Comparison of ENCODE assay signal across 30 cellular contexts in the genomic region with DNA sequence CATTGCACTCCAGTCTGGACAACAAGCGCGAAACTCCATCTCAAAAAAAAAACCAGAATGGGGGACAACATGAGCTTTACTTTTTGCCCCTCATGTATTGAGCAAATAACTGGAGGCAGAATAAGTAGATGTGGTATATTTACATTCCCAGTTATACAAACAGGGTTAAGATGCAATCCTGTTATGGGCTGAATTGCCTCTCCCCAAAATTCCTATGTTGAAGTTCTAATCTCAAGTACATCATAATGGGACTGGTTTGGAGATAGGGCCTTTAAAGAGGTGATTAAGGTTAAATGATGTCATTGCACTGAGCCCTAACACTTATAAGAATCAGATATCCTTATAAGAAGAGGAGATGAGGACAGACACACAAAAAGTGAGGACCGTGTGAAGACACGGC.
"Had no signal": no experiment of that assay in that cellular context is flagged by ENCODE, and none has a peak within 500 bp of the region (broad histone marks: within the 10 kb centered on the region; RNA-seq: fewer than 3 reads in every experiment).

No MANE protein-coding gene starts in this region.

- H3K4me3 ChIP-seq: psoas muscle, skin epidermis, smooth muscle cell, spleen, suprapubic skin, testis, tibial artery, transverse colon, vagina had no signal

- H3K27ac ChIP-seq: neutrophil, parathyroid adenoma, psoas muscle, skin epidermis, spleen, suprapubic skin, testis, tibial artery, transverse colon, vagina had no signal

- H3K27me3 ChIP-seq: neutrophil, spleen, suprapubic skin, testis, transverse colon, vagina had no signal

- H3K4me2 ChIP-seq: smooth muscle cell had no signal

- FAIRE-seq: urothelium cell line had no signal

- DNase-seq: naive B cell; naive thymus-derived CD8-positive, alpha-beta T cell; nephron progenitor cell; nucleus accumbens; posterior cingulate gyrus; psoas muscle; right cardiac atrium; spleen; stimulated activated CD4-positive, alpha-beta T cell treated with anti-CD3 and anti-CD28 coated beads, Interleukin-12 subunit alpha, Interleukin-12 subunit beta, amount 100 ng/mL, for 4 hours; stimulated activated CD4-positive, alpha-beta T cell treated with anti-CD3 and anti-CD28 coated beads, Interleukin-1b, Interleukin-23, amount 100 ng/mL, for 48 hours; stimulated activated CD4-positive, alpha-beta T cell treated with anti-CD3 and anti-CD28 coated beads, Interleukin-4, amount 100 ng/mL, for 1 hour; stimulated activated CD4-positive, alpha-beta T cell treated with anti-CD3 and anti-CD28 coated beads, Interleukin-4, amount 100 ng/mL, for 4 hours; stimulated activated CD8-positive, alpha-beta memory T cell treated with anti-CD3 and anti-CD28 coated beads, Interleukin-4, amount 100 ng/mL, for 48 hours; stimulated activated naive CD4-positive, alpha-beta T cell; stimulated activated naive CD8-positive, alpha-beta T cell treated with anti-CD3 and anti-CD28 coated beads, Interleukin-15, amount 100 ng/mL, for 72 hours; stimulated activated naive CD8-positive, alpha-beta T cell treated with anti-CD3 and anti-CD28 coated beads, Interleukin-15, Interleukin-2, amounts not matched to agents 100 U/mL and 50 U/mL, for 24 hours; substantia nigra; testis; tibial artery; transverse colon had no signal

- ATAC-seq: naive thymus-derived CD8-positive, alpha-beta T cell; natural killer cell treated with Interleukin-12 subunit alpha and Interleukin-12 subunit beta and Interleukin-15 and Interleukin-18, amount 100 ng/mL, for 72 hours; psoas muscle; right cardiac atrium; sciatic nerve; stimulated activated memory B cell treated with anti-CD40 and anti-IgM and Interleukin-4, amounts not matched to agents 10 μg/mL and 1 μg/mL and 100 μg/mL, for 72 hours; stimulated activated naive CD8-positive, alpha-beta T cell treated with anti-CD3 and anti-CD28 coated beads, Interleukin-15, amount 100 ng/mL, for 72 hours; stimulated activated naive CD8-positive, alpha-beta T cell treated with anti-CD3 and anti-CD28 coated beads, Interleukin-15, Interleukin-2, amounts not matched to agents 100 U/mL and 50 U/mL, for 24 hours had no signal

- H3K4me1 ChIP-seq: parathyroid adenoma, psoas muscle, spleen, suprapubic skin, testis, tibial artery, transverse colon had no signal

- H3K9ac ChIP-seq: parathyroid adenoma had no signal

- H2AFZ ChIP-seq: parathyroid adenoma had no signal

- H3K36me3 ChIP-seq: neutrophil, spleen, suprapubic skin, tibial artery, transverse colon, vagina had no signal

- H3K79me2 ChIP-seq: parathyroid adenoma had no signal

- H3K9me3 ChIP-seq: neutrophil, psoas muscle, spleen, suprapubic skin, testis, tibial artery, transverse colon, vagina had no signal
